11 cellular contexts compared by ENCODE assay signal in genomic region chr2:71458413-71459083, GRCh38. TPM values are rescaled to one million over a fixed set of nuclear protein-coding genes. Genes with fewer than 3 reads are reported as not detected.
DNase-seq lines count a peak whose midpoint lies in the region; ATAC-seq and TF ChIP-seq lines count a peak whose summit lies in the region.
"Had no signal": no experiment of that assay in that cellular context is flagged by ENCODE, and none has a peak within 500 bp of the region (broad histone marks: within the 10 kb centered on the region; RNA-seq: fewer than 3 reads in every experiment).

No MANE protein-coding gene starts in this region.

- intact Hi-C loops in vagina (cut with DNase I) = no loop called here

- no peak for TF ChIP-seq POLR2A in vagina (IDR thresholded peaks at IDR 0.05)

- H3K27ac ChIP-seq in vagina = no peak overlapping the region
- H3K27ac ChIP-seq in effector memory CD4-positive, alpha-beta T cell (ENCODE audit: insufficient read depth, low read length, poor library complexity, severe bottlenecking) = no peak overlapping the region

- no peak for TF ChIP-seq CTCF in cardiac fibroblast (IDR thresholded peaks at IDR 0.05; ENCODE audit: low read depth, low read length)
- no peak for TF ChIP-seq CTCF in vagina (IDR thresholded peaks at IDR 0.05)

- H3K4me3 ChIP-seq in MG63 (no peak overlapping the region), cardiac fibroblast (replicated peaks in 1 of 2; ENCODE audit: low read depth in 2 of 2, low read length in 2 of 2) (no peak overlapping the region), vagina (no peak overlapping the region)
- H3K4me3 ChIP-seq in effector memory CD4-positive, alpha-beta T cell (ENCODE audit: insufficient read depth, low read depth, low read length, poor library complexity, severe bottlenecking) = no peak overlapping the region

- no peaks in the 10 kb centered on the region for H3K36me3 ChIP-seq in MG63
- no peaks in the 10 kb centered on the region for H3K36me3 ChIP-seq in vagina
- H3K36me3 ChIP-seq in effector memory CD4-positive, alpha-beta T cell (ENCODE audit: control insufficient read depth, insufficient read depth, low read length) = no peaks in the 10 kb centered on the region

- peak; percentile 54 for DNase-seq in MG63
- DNase-seq in cardiac fibroblast (ENCODE audit: low read depth in 2 of 2) = peak; percentile 48 to 50
- DNase-seq in left lobe of liver (ENCODE audit: low spot score) = peak; percentile 68
- peak; percentile 70 to 79 for DNase-seq in vagina (ENCODE audit: extremely low spot score in 2 of 2)
- no peak for DNase-seq in NCI-H2171 (lab: John Stamatoyannopoulos, UW)
- no peak for DNase-seq in superior temporal gyrus (ENCODE audit: extremely low spot score)
- DNase-seq in effector memory CD4-positive, alpha-beta T cell = no peak
- DNase-seq: activated CD4-positive, alpha-beta T cell treated with anti-CD3 and anti-CD28 coated beads, Interleukin-2, amount 50 U/mL, for 1 hour; SIG-M5; stimulated activated naive CD4-positive, alpha-beta T cell treated with Interleukin-2 at 50 U/mL for 16 hours had no signal

- H3K27me3 ChIP-seq in MG63 (no peaks in the 10 kb centered on the region), vagina (no peaks in the 10 kb centered on the region)
- H3K27me3 ChIP-seq in effector memory CD4-positive, alpha-beta T cell (replicated peaks; ENCODE audit: control insufficient read depth, insufficient read depth, low read length, poor library complexity, severe bottlenecking) = peaks cover 11% of the 10 kb centered on the region

- H3K4me1 ChIP-seq in vagina = peaks cover 11% of the 10 kb centered on the region
- H3K4me1 ChIP-seq in effector memory CD4-positive, alpha-beta T cell (ENCODE audit: control insufficient read depth, insufficient read depth, low read length, poor library complexity, severe bottlenecking) = peaks cover 6% of the 10 kb centered on the region

- H3K9me3 ChIP-seq in MG63 = no peaks in the 10 kb centered on the region
- H3K9me3 ChIP-seq in vagina = no peaks in the 10 kb centered on the region
- H3K9me3 ChIP-seq in effector memory CD4-positive, alpha-beta T cell (ENCODE audit: control insufficient read depth, low read length) = no peaks in the 10 kb centered on the region

- ATAC-seq in left lobe of liver = peak; percentile 31
- ATAC-seq: esophagus mucosa had no signal

RNA-seq across cellular contexts. Expression of gene DYSF, which starts 5.2 kb away (rescaled TPM):
- total RNA-seq in MG63 (2014; rRNA removed; shearing (Covaris generic); ENCODE audit: low replicate concordance) = 1.1 and 1.4 TPM in 2 replicates
- total RNA-seq in left lobe of liver = 30.0 TPM
- 10.1 TPM for total RNA-seq in vagina

Comparison
In these comparisons a context has a peak if more than half of its experiments do, and no peak if none do; other contexts are left out.
1. DNase-seq: peak in MG63 (single experiment), cardiac fibroblast (2 of 2), left lobe of liver (single experiment) and vagina (2 of 2); none in NCI-H2171 (single experiment), superior temporal gyrus (single experiment) and effector memory CD4-positive, alpha-beta T cell (0 of 3).